Comparison of ENCODE assay signal across 15 cellular contexts in the genomic region with DNA sequence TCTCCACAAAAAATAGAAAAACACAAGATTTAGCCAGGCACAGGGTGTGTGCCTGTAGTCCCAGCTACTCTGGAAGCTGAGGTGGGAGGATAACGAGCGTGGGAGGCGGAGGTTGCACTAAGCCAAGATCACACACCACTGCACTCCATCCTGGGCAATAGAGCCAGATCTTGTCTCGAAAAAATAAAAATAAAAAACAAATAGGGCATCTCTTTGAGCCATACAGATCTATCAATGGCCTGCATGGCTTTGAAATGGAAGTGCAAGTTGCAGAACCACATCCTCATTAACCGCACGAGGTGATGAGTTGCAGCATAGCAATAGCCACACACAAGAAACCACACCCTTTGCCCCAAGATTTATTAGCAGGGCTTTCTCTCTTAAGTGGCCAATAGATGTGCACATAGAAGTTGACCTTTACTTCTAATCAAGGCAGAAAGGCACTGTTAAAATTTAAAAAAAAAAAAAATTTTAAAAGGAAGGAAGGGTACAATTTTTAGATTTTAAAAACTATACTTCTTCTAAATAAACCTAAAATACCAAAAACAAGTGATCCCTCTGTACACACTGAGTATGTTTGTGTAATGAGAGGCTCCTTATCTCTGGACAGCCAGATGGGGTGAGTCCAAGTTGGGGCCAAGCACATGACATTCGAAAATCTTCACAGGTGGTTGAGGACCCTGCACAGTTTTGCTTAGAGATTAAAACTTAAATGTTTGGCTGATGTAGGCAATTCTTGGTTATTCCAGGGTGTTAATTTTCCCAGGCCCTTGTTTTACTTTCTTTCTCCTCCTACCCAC. TPM values are rescaled to one million over a fixed set of nuclear protein-coding genes. Genes with fewer than 3 reads are reported as not detected.
DNase-seq lines count a peak whose midpoint lies in the region; ATAC-seq and TF ChIP-seq lines count a peak whose summit lies in the region.
"Had no signal": no experiment of that assay in that cellular context is flagged by ENCODE, and none has a peak within 500 bp of the region (broad histone marks: within the 10 kb centered on the region; RNA-seq: fewer than 3 reads in every experiment).

No MANE protein-coding gene starts in this region.

- TF ChIP-seq POLR2A in NB4 (IDR thresholded peaks at IDR 0.05; ENCODE audit: extremely low read depth, insufficient read length): no peak

- DNase-seq in NB4 (ENCODE audit: low read depth): peak; percentile 70
- peak; percentile 82 for DNase-seq in fibroblast of villous mesenchyme (ENCODE audit: low read depth)
- no peak for DNase-seq in LoVo (ENCODE audit: low spot score)
- DNase-seq in NCI-H2107 treated with DMSO at 0.1 percent for 48 hours (lab: John Stamatoyannopoulos, UW; ENCODE audit: unreplicated experiment): no peak
- DNase-seq: activated CD4-positive, alpha-beta T cell treated with anti-CD3 and anti-CD28 coated beads, Interleukin-2, amount 50 U/mL, for 4 hours; activated naive CD8-positive, alpha-beta T cell treated with anti-CD3 and anti-CD28 coated beads for 36 hours; Calu3; dermis blood vessel endothelial cell; naive thymus-derived CD8-positive, alpha-beta T cell; NCI-H1436; thyroid gland had no signal

- H3K4me3 ChIP-seq in NB4 (ENCODE audit: low read depth, low read length): no peak overlapping the region
- H3K4me3 ChIP-seq in fibroblast of villous mesenchyme (ENCODE audit: low read depth, low read length): no peak overlapping the region
- H3K4me3 ChIP-seq: thyroid gland had no signal

- TF ChIP-seq CTCF in NB4 (IDR thresholded peaks at IDR 0.05; ENCODE audit: low read depth, low read length) (no peak), fibroblast of villous mesenchyme (IDR thresholded peaks at IDR 0.05; ENCODE audit: insufficient read depth, low read depth, low read length) (no peak)

- peak; percentile 65 for ATAC-seq in GM18502 (IDR thresholded peaks at IDR 0.05; ENCODE audit: poor library complexity, unreplicated experiment)
- ATAC-seq in GM21381 (IDR thresholded peaks at IDR 0.05; ENCODE audit: unreplicated experiment): peak; percentile 87
- ATAC-seq in GM19023 (IDR thresholded peaks at IDR 0.05; ENCODE audit: unreplicated experiment): no peak
- no peak for ATAC-seq in GM18517 (IDR thresholded peaks at IDR 0.05; ENCODE audit: unreplicated experiment)
- ATAC-seq: naive thymus-derived CD8-positive, alpha-beta T cell had no signal

RNA-seq across cellular contexts. Expression of gene FILIP1L, which starts 53.4 kb away (rescaled TPM):
- total RNA-seq in fibroblast of villous mesenchyme: 146 and 213 TPM in 2 replicates

Comparison
In these comparisons a context has a peak if more than half of its experiments do, and no peak if none do; other contexts are left out.
1. ATAC-seq: peak in GM18502 (single experiment) and GM21381 (single experiment); none in GM19023 (single experiment) and GM18517 (single experiment).
2. DNase-seq: peak in NB4 (single experiment) and fibroblast of villous mesenchyme (single experiment); none in LoVo (single experiment) and NCI-H2107 treated with DMSO at 0.1 percent for 48 hours (single experiment).